7 cellular contexts compared by ENCODE assay signal in the genomic region with DNA sequence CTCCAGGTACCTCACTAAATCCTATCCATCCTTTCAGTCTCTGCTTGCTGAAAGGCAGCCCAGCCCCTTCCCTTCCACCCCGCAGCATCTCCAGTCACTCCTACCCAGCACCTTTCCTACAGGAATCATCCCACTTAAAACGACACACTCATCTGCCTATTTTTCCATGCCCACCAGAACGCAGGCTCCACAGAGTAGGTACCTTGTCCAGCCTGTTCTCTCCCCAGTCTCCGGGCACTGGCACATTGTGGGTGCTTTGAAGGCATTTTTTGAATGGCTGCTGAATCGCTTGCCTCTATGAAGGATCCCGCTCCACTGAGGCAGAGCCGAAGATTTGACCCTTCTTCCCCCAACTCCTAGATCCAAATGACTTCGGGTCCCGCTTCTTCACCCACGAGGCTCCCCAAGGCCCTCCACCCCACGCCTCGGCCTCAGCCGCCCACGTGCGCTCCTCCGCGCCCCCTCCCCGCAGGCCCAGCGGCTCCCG. TPM values are rescaled to one million over a fixed set of nuclear protein-coding genes. Genes with fewer than 3 reads are reported as not detected.
DNase-seq lines count a peak whose midpoint lies in the region; ATAC-seq and TF ChIP-seq lines count a peak whose summit lies in the region.
"Had no signal": no experiment of that assay in that cellular context is flagged by ENCODE, and none has a peak within 500 bp of the region (broad histone marks: within the 10 kb centered on the region; RNA-seq: fewer than 3 reads in every experiment).

No MANE protein-coding gene starts in this region.

- no peaks in the 10 kb centered on the region for H3K9me3 Mint-ChIP-seq in stimulated activated naive CD8-positive, alpha-beta T cell treated with anti-CD3 and anti-CD28 coated beads, Interleukin-15, Interleukin-2, amounts not matched to agents 100 ng/mL and 50 ng/mL, for 24 hours

- peaks cover 72% of the 10 kb centered on the region for H3K27me3 Mint-ChIP-seq in stimulated activated naive CD8-positive, alpha-beta T cell treated with anti-CD3 and anti-CD28 coated beads, Interleukin-15, Interleukin-2, amounts not matched to agents 100 ng/mL and 50 ng/mL, for 24 hours

- TF ChIP-seq POLR2A in vagina (IDR thresholded peaks at IDR 0.05): no peak

- H3K4me3 Mint-ChIP-seq in stimulated activated naive CD8-positive, alpha-beta T cell treated with anti-CD3 and anti-CD28 coated beads, Interleukin-15, Interleukin-2, amounts not matched to agents 100 ng/mL and 50 ng/mL, for 24 hours: peak overlapping the region; percentile 34

- H3K27me3 ChIP-seq in iPS-15b (ENCODE audit: control insufficient read depth, insufficient read depth, low read length): peaks cover 76% of the 10 kb centered on the region
- H3K27me3 ChIP-seq in vagina: peaks cover 19% of the 10 kb centered on the region

- no peak overlapping the region for H3K27ac ChIP-seq in vagina

- DNase-seq in stimulated activated naive CD8-positive, alpha-beta T cell treated with anti-CD3 and anti-CD28 coated beads, Interleukin-15, Interleukin-2, amounts not matched to agents 100 U/mL and 50 U/mL, for 24 hours: no peak
- no peak for DNase-seq in vagina (ENCODE audit: extremely low spot score in 2 of 2)
- DNase-seq in Ammon's horn (ENCODE audit: low spot score): no peak
- DNase-seq in NCI-H2171 treated with DMSO at 0.1 percent for 48 hours (lab: John Stamatoyannopoulos, UW): no peak

- no peak overlapping the region for H3K27ac Mint-ChIP-seq in stimulated activated naive CD8-positive, alpha-beta T cell treated with anti-CD3 and anti-CD28 coated beads, Interleukin-15, Interleukin-2, amounts not matched to agents 100 ng/mL and 50 ng/mL, for 24 hours

- intact Hi-C loops in vagina (cut with DNase I): no loop called here

- H3K4me3 ChIP-seq in iPS-15b (ENCODE audit: low read depth, low read length) (peak overlapping the region; percentile 37), vagina (peak overlapping the region; percentile 27 to 39)

- no peak overlapping the region for H3K9ac ChIP-seq in iPS-15b (ENCODE audit: low read depth, low read length)

- no peak for TF ChIP-seq CTCF in vagina (IDR thresholded peaks at IDR 0.05)

- H3K4me1 ChIP-seq in iPS-15b (ENCODE audit: control insufficient read depth, insufficient read depth, low read length) (no peaks in the 10 kb centered on the region), vagina (peaks cover 12% of the 10 kb centered on the region)

- no peaks in the 10 kb centered on the region for H3K36me3 ChIP-seq in iPS-15b (ENCODE audit: control insufficient read depth, insufficient read depth, low read length)
- no peaks in the 10 kb centered on the region for H3K36me3 ChIP-seq in vagina

- H3K9me3 ChIP-seq in iPS-15b (ENCODE audit: control insufficient read depth, insufficient read depth, low read length) (no peaks in the 10 kb centered on the region), vagina (no peaks in the 10 kb centered on the region)

- peaks cover 14% of the 10 kb centered on the region for H3K4me1 Mint-ChIP-seq in stimulated activated naive CD8-positive, alpha-beta T cell treated with anti-CD3 and anti-CD28 coated beads, Interleukin-15, Interleukin-2, amounts not matched to agents 100 ng/mL and 50 ng/mL, for 24 hours (ENCODE audit: low read depth)

- no peak for ATAC-seq in stimulated activated naive CD8-positive, alpha-beta T cell treated with anti-CD3 and anti-CD28 coated beads, Interleukin-15, Interleukin-2, amounts not matched to agents 100 U/mL and 50 U/mL, for 24 hours

- no peaks in the 10 kb centered on the region for H3K36me3 Mint-ChIP-seq in stimulated activated naive CD8-positive, alpha-beta T cell treated with anti-CD3 and anti-CD28 coated beads, Interleukin-15, Interleukin-2, amounts not matched to agents 100 ng/mL and 50 ng/mL, for 24 hours (ENCODE audit: low read depth)

RNA-seq across cellular contexts. Expression of a gene that starts 15.6 kb away (rescaled TPM):
- total RNA-seq in vagina: 8.1 TPM

RNA-seq across cellular contexts. Expression of a gene that starts 51.5 kb away (rescaled TPM):
- 11.3 TPM for total RNA-seq in vagina

RNA-seq across cellular contexts. Expression of a gene that starts 51.5 kb away (rescaled TPM):
- total RNA-seq in vagina: 38.5 TPM

RNA-seq across cellular contexts. Expression of a gene that starts 53.4 kb away (rescaled TPM):
- not detected for total RNA-seq in vagina
- total RNA-seq: HT1080 had no signal

RNA-seq across cellular contexts. Expression of a gene that starts 53.6 kb away (rescaled TPM):
- total RNA-seq in vagina: 32.4 TPM
